15 cellular contexts compared by ENCODE assay signal in the genomic region with DNA sequence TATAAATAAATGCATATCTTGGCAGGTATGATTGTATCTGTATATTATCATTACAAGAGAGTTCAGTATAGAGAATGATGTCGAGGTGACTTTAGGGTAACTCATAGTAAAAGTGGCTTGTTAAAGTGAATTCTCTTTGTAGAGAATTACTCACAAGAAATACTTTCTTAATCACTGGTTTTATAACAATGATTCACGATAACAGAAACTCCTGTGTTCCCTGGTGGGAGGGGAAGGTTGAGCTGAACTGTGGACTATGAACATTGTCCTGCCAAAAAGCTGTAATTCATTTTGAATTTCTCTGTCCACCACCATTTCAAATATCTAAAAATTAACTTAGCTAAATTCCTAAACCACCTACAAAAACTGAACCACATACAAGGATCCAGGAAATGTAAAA. TPM values are rescaled to one million over a fixed set of nuclear protein-coding genes. Genes with fewer than 3 reads are reported as not detected.
DNase-seq lines count a peak whose midpoint lies in the region; ATAC-seq and TF ChIP-seq lines count a peak whose summit lies in the region.
"Had no signal": no experiment of that assay in that cellular context is flagged by ENCODE, and none has a peak within 500 bp of the region (broad histone marks: within the 10 kb centered on the region; RNA-seq: fewer than 3 reads in every experiment).

No MANE protein-coding gene starts in this region.

- no peak overlapping the region for H3K56ac ChIP-seq in H9 (ENCODE audit: insufficient read length, low read depth, low read length)

- H3K27me3 Mint-ChIP-seq in activated CD4-positive, alpha-beta T cell treated with anti-CD3 and anti-CD28 coated beads for 36 hours = no peaks in the 10 kb centered on the region
- no peaks in the 10 kb centered on the region for H3K27me3 Mint-ChIP-seq in H9 (ENCODE audit: low read depth)

- CTCF ChIA-PET in activated CD4-positive, alpha-beta T cell treated with anti-CD3 and anti-CD28 coated beads for 36 hours (lab: Charles Lee) = interaction anchor here (0.7 kb wide), 2 partner anchors 449 to 452 kb away, joined by 3 to 4 read pairs; no protein-coding TSS in a partner anchor

- no peak overlapping the region for H3K27ac Mint-ChIP-seq in activated CD4-positive, alpha-beta T cell treated with anti-CD3 and anti-CD28 coated beads for 36 hours
- H3K27ac Mint-ChIP-seq in H9 = no peak overlapping the region

- H3K27me3 ChIP-seq in skeletal muscle satellite cell (ENCODE audit: control insufficient read depth, insufficient read depth, low read length) = no peaks in the 10 kb centered on the region
- H3K27me3 ChIP-seq in H9 (ENCODE audit: insufficient read depth, low read length) = no peaks in the 10 kb centered on the region
- H3K27me3 ChIP-seq: heart right ventricle had no signal

- no peaks in the 10 kb centered on the region for H3K9me3 Mint-ChIP-seq in activated CD4-positive, alpha-beta T cell treated with anti-CD3 and anti-CD28 coated beads for 36 hours (ENCODE audit: low read depth)
- no peaks in the 10 kb centered on the region for H3K9me3 Mint-ChIP-seq in H9

- no peak overlapping the region for H3K4me3 Mint-ChIP-seq in activated CD4-positive, alpha-beta T cell treated with anti-CD3 and anti-CD28 coated beads for 36 hours
- H3K4me3 Mint-ChIP-seq in H9 = no peak overlapping the region

- no peak overlapping the region for H3K4ac ChIP-seq in H9 (ENCODE audit: low read depth, low read length)

- H2BK120ac ChIP-seq in H9 (ENCODE audit: low read depth, low read length, poor library complexity, severe bottlenecking) = no peak overlapping the region

- H4K5ac ChIP-seq in H9 (ENCODE audit: insufficient read length, low read depth, low read length) = no peak overlapping the region

- H3K14ac ChIP-seq in H9 (ENCODE audit: insufficient read depth, low read length) = no peak overlapping the region

- peaks cover 18% of the 10 kb centered on the region for H3K4me1 Mint-ChIP-seq in activated CD4-positive, alpha-beta T cell treated with anti-CD3 and anti-CD28 coated beads for 36 hours
- peaks cover 10% of the 10 kb centered on the region in 2 experiments for H3K4me1 Mint-ChIP-seq in H9

- no peak overlapping the region for H3K18ac ChIP-seq in H9 (ENCODE audit: insufficient read length, low read depth, low read length)

- no peaks in the 10 kb centered on the region for H3K79me2 ChIP-seq in H9 (ENCODE audit: insufficient read depth, low read length)
- H3K79me2 ChIP-seq: parathyroid adenoma had no signal

- peaks cover 14% of the 10 kb centered on the region for H3K36me3 Mint-ChIP-seq in activated CD4-positive, alpha-beta T cell treated with anti-CD3 and anti-CD28 coated beads for 36 hours (ENCODE audit: low read depth)
- peaks cover 4 to 29% (median 24%) of the 10 kb centered on the region in 3 experiments; a peak in 6 of 7 replicates for H3K36me3 Mint-ChIP-seq in H9 (ENCODE audit: insufficient read depth in 1 of 3, low read depth in 3 of 3)

- no peak for TF ChIP-seq CTCF in H9 (conservative IDR thresholded peaks at IDR 0.05)

- H3K23me2 ChIP-seq in H9 (ENCODE audit: insufficient read length, low read depth, low read length, poor library complexity, severe bottlenecking) = no peaks in the 10 kb centered on the region

- no peak overlapping the region for H2BK5ac ChIP-seq in H9 (ENCODE audit: insufficient read length, low read length)

- H3T11ph ChIP-seq in H9 (ENCODE audit: low read length) = no peak overlapping the region

- H3K9ac ChIP-seq in skeletal muscle satellite cell (ENCODE audit: low read depth, low read length) (peak overlapping the region; percentile 57), H9 (ENCODE audit: extremely low read depth, insufficient read length, low read length) (no peak overlapping the region)
- H3K9ac ChIP-seq: parathyroid adenoma had no signal

- H4K91ac ChIP-seq in H9 (ENCODE audit: insufficient read length, low read depth, low read length) = no peak overlapping the region

- no CpG with 5 or more reads among the region's 2 CpGs for WGBS in H9 (ENCODE audit: extremely low coverage, insufficient read length, low lambda C conversion rate)

- no peaks in the 10 kb centered on the region for H3K79me1 ChIP-seq in H9 (ENCODE audit: insufficient read depth, low read depth, low read length, poor library complexity, severe bottlenecking)

- H3K4me2 ChIP-seq in skeletal muscle satellite cell (ENCODE audit: low read length) (no peak overlapping the region), H9 (ENCODE audit: insufficient read depth, insufficient read length, low read length) (no peak overlapping the region)

- H2BK20ac ChIP-seq in H9 (ENCODE audit: low read depth, low read length, poor library complexity, severe bottlenecking) = no peak overlapping the region

- no peak overlapping the region for H4K8ac ChIP-seq in H9 (replicated peaks; ENCODE audit: insufficient read length, low read depth, low read length)

- H2AK5ac ChIP-seq in H9 (ENCODE audit: insufficient read length, low read length) = no peak overlapping the region

- no peak overlapping the region for H3K23ac ChIP-seq in H9 (ENCODE audit: insufficient read length, low read depth, low read length)

- no peak overlapping the region for H3K4me3 ChIP-seq in skeletal muscle satellite cell (ENCODE audit: low read length)
- H3K4me3 ChIP-seq: heart right ventricle had no signal

- POLR2A ChIA-PET in activated CD4-positive, alpha-beta T cell treated with anti-CD3 and anti-CD28 coated beads for 36 hours (lab: Charles Lee) = no interaction called here

- H2BK12ac ChIP-seq in H9 (ENCODE audit: insufficient read length, low read depth, low read length) = no peak overlapping the region

- peak; percentile 14 for DNase-seq in activated CD4-positive, alpha-beta T cell treated with anti-CD3 and anti-CD28 coated beads for 36 hours
- DNase-seq in activated CD4-positive, alpha-beta T cell treated with anti-CD3 and anti-CD28 coated beads, Interleukin-2, amount 50 U/mL, for 4 hours = no peak
- DNase-seq in NCI-H226 = peak; percentile 54
- DNase-seq in fibroblast of peridontal ligament (ENCODE audit: extremely low read depth) = peak; percentile 65
- no peak for DNase-seq in H9
- DNase-seq in NCI-H2029 (lab: John Stamatoyannopoulos, UW) = no peak
- DNase-seq: 8988T, amygdala, heart right ventricle, Kasumi-1, substantia nigra had no signal

- intact Hi-C loops in activated CD4-positive, alpha-beta T cell treated with anti-CD3 and anti-CD28 coated beads for 36 hours (cut with DNase I, micrococcal nuclease) = loop anchor here in 1 of 2 experiments (5.0 kb wide), 1 partner anchor 365 kb away; no protein-coding TSS in a partner anchor

- ATAC-seq in activated CD4-positive, alpha-beta T cell treated with anti-CD3 and anti-CD28 coated beads for 36 hours = peak; percentile 96
- no peak for ATAC-seq in HG03354 (IDR thresholded peaks at IDR 0.05; ENCODE audit: poor library complexity, severe bottlenecking, unreplicated experiment)
- ATAC-seq: heart right ventricle had no signal

- H3K4me1 ChIP-seq in skeletal muscle satellite cell (ENCODE audit: control insufficient read depth, insufficient read depth, low read length) (peaks cover 20% of the 10 kb centered on the region), H9 (ENCODE audit: insufficient read depth, low read length) (no peaks in the 10 kb centered on the region)
- H3K4me1 ChIP-seq: parathyroid adenoma had no signal

- H3K27ac ChIP-seq in H9 (ENCODE audit: insufficient read length, low read depth, low read length) = no peak overlapping the region
- H3K27ac ChIP-seq: heart right ventricle, parathyroid adenoma had no signal

- no peak overlapping the region for H2BK15ac ChIP-seq in H9 (ENCODE audit: low read depth, low read length)

- H3K9me3 ChIP-seq in skeletal muscle satellite cell (replicated peaks; ENCODE audit: low read length) (no peaks in the 10 kb centered on the region), H9 (ENCODE audit: control insufficient read depth, low read depth, low read length) (no peaks in the 10 kb centered on the region)
- H3K9me3 ChIP-seq: heart right ventricle had no signal

- H2AFZ ChIP-seq in H9 (ENCODE audit: low read length) = no peak overlapping the region
- H2AFZ ChIP-seq: parathyroid adenoma had no signal

- no peaks in the 10 kb centered on the region for H4K20me1 ChIP-seq in H9 (ENCODE audit: control insufficient read depth, insufficient read depth, insufficient read length)

- H3K36me3 ChIP-seq in skeletal muscle satellite cell (ENCODE audit: insufficient read depth, low read length) = no peaks in the 10 kb centered on the region

RNA-seq across cellular contexts. Expression of gene TPMT, which starts 7.7 kb away (rescaled TPM):
- total RNA-seq in activated CD4-positive, alpha-beta T cell treated with anti-CD3 and anti-CD28 coated beads for 36 hours = 1 to 10 TPM; 4.9 to 5.3 TPM
- 18.8 and 19.5 TPM in 2 replicates for total RNA-seq in skeletal muscle satellite cell (2012; rRNA removed)
- total RNA-seq in H9 (2021) = 13.0 and 13.3 TPM in 2 replicates

RNA-seq across cellular contexts. Expression of gene KDM1B, which starts 8.1 kb away (rescaled TPM):
- 10 to 100 TPM; 13.4 to 13.9 TPM for total RNA-seq in activated CD4-positive, alpha-beta T cell treated with anti-CD3 and anti-CD28 coated beads for 36 hours
- total RNA-seq in skeletal muscle satellite cell (2012; rRNA removed) = 20.3 and 22.8 TPM in 2 replicates
- total RNA-seq in H9 (2021) = 5.2 and 5.4 TPM in 2 replicates

RNA-seq across cellular contexts. Expression of gene NHLRC1, which starts 24.7 kb away (rescaled TPM):
- under 1 TPM; 0.11 to 0.16 TPM for total RNA-seq in activated CD4-positive, alpha-beta T cell treated with anti-CD3 and anti-CD28 coated beads for 36 hours
- total RNA-seq in skeletal muscle satellite cell (2012; rRNA removed) = 1.8 and 2.4 TPM in 2 replicates
- 1.0 and 1.5 TPM in 2 replicates for total RNA-seq in H9 (2021)
- total RNA-seq: OCI-LY7 had no signal

Comparison
In these comparisons a context has a peak if more than half of its experiments do, and no peak if none do; other contexts are left out.
1. DNase-seq: peak in activated CD4-positive, alpha-beta T cell treated with anti-CD3 and anti-CD28 coated beads for 36 hours (single experiment), NCI-H226 (single experiment) and fibroblast of peridontal ligament (single experiment); none in activated CD4-positive, alpha-beta T cell treated with anti-CD3 and anti-CD28 coated beads, Interleukin-2, amount 50 U/mL, for 4 hours (0 of 2), H9 (single experiment) and NCI-H2029 (single experiment).